In the genomic region with DNA sequence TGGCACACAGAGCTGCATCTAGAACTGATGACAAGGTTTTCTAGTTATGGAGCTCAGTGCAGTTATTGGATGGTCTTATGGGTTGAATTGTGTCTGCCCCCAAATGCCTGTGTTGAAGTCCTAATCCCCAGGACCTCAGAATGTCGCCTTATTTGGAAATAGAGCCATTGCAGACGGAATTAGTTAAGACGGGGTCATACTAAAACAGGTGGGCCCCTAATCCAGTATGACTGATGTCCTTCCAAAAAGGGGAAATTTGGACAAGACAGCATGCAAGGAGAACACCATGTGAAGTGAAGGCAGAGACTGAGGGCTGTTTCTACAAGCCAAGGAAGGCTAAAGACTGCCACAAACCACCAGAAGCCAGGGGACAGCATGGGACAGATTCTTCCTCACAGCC, we compare ENCODE assay signal across 31 cellular contexts.
"Had no signal": no experiment of that assay in that cellular context is flagged by ENCODE, and none has a peak within 500 bp of the region (broad histone marks: within the 10 kb centered on the region; RNA-seq: fewer than 3 reads in every experiment).

No MANE protein-coding gene starts in this region.

- H3K9me3 ChIP-seq: neutrophil, pancreas, psoas muscle, right lobe of liver, suprapubic skin, testis, transverse colon, upper lobe of right lung, uterus had no signal

- ATAC-seq: naive thymus-derived CD8-positive, alpha-beta T cell; natural killer cell treated with Interleukin-12 subunit alpha and Interleukin-12 subunit beta and Interleukin-15 and Interleukin-18, amount 100 ng/mL, for 72 hours; pancreas; psoas muscle; right cardiac atrium; right lobe of liver; stimulated activated memory B cell treated with anti-CD40 and anti-IgM and Interleukin-4, amounts not matched to agents 10 μg/mL and 1 μg/mL and 100 μg/mL, for 72 hours; stimulated activated naive CD8-positive, alpha-beta T cell treated with anti-CD3 and anti-CD28 coated beads, Interleukin-15, amount 100 ng/mL, for 72 hours; stimulated activated naive CD8-positive, alpha-beta T cell treated with anti-CD3 and anti-CD28 coated beads, Interleukin-15, Interleukin-2, amounts not matched to agents 100 U/mL and 50 U/mL, for 24 hours; upper lobe of right lung had no signal

- H3K36me3 Mint-ChIP-seq: natural killer cell treated with Interleukin-12 subunit alpha and Interleukin-12 subunit beta and Interleukin-15 and Interleukin-18, amount 100 ng/mL, for 72 hours; stimulated activated memory B cell treated with anti-CD40 and anti-IgM and Interleukin-4, amounts not matched to agents 10 μg/mL and 1 μg/mL and 100 μg/mL, for 72 hours; type B pancreatic cell had no signal

- H3K4me3 ChIP-seq: pancreas, psoas muscle, right lobe of liver, sigmoid colon, skin epidermis, smooth muscle cell, spleen, suprapubic skin, testis, tibial artery, transverse colon, upper lobe of right lung, uterus had no signal

- H3K27me3 ChIP-seq: neutrophil, pancreas, right lobe of liver, sigmoid colon, spleen, suprapubic skin, testis, tibial artery, transverse colon, upper lobe of right lung, uterus had no signal

- H3K4me2 ChIP-seq: smooth muscle cell had no signal

- H3K4me3 Mint-ChIP-seq: naive thymus-derived CD8-positive, alpha-beta T cell; natural killer cell treated with Interleukin-12 subunit alpha and Interleukin-12 subunit beta and Interleukin-15 and Interleukin-18, amount 100 ng/mL, for 72 hours; nephron progenitor cell; neural crest cell; stimulated activated memory B cell treated with anti-CD40 and anti-IgM and Interleukin-4, amounts not matched to agents 10 μg/mL and 1 μg/mL and 100 μg/mL, for 72 hours; stimulated activated naive CD8-positive, alpha-beta T cell treated with anti-CD3 and anti-CD28 coated beads, Interleukin-15, amount 100 ng/mL, for 72 hours; type B pancreatic cell had no signal

- H3K27ac Mint-ChIP-seq: naive thymus-derived CD8-positive, alpha-beta T cell; natural killer cell treated with Interleukin-12 subunit alpha and Interleukin-12 subunit beta and Interleukin-15 and Interleukin-18, amount 100 ng/mL, for 72 hours; nephron progenitor cell; stimulated activated memory B cell treated with anti-CD40 and anti-IgM and Interleukin-4, amounts not matched to agents 10 μg/mL and 1 μg/mL and 100 μg/mL, for 72 hours; type B pancreatic cell had no signal

- H3K27me3 Mint-ChIP-seq: stimulated activated memory B cell treated with anti-CD40 and anti-IgM and Interleukin-4, amounts not matched to agents 10 μg/mL and 1 μg/mL and 100 μg/mL, for 72 hours; stimulated activated naive CD8-positive, alpha-beta T cell treated with anti-CD3 and anti-CD28 coated beads, Interleukin-15, amount 100 ng/mL, for 72 hours; type B pancreatic cell had no signal

- H3K9me3 Mint-ChIP-seq: natural killer cell treated with Interleukin-12 subunit alpha and Interleukin-12 subunit beta and Interleukin-15 and Interleukin-18, amount 100 ng/mL, for 72 hours had no signal

- H3K4me1 Mint-ChIP-seq: naive thymus-derived CD8-positive, alpha-beta T cell; nephron progenitor cell; neural crest cell; stimulated activated memory B cell treated with anti-CD40 and anti-IgM and Interleukin-4, amounts not matched to agents 10 μg/mL and 1 μg/mL and 100 μg/mL, for 72 hours; stimulated activated naive CD8-positive, alpha-beta T cell treated with anti-CD3 and anti-CD28 coated beads, Interleukin-15, amount 100 ng/mL, for 72 hours had no signal

- H3K4me1 ChIP-seq: pancreas, psoas muscle, right lobe of liver, spleen, suprapubic skin, testis, tibial artery, transverse colon, upper lobe of right lung, uterus had no signal

- H3K27ac ChIP-seq: neutrophil, pancreas, psoas muscle, right lobe of liver, sigmoid colon, skin epidermis, spleen, suprapubic skin, testis, tibial artery, transverse colon, upper lobe of right lung, uterus had no signal

- H3K36me3 ChIP-seq: neutrophil, pancreas, right lobe of liver, sigmoid colon, spleen, suprapubic skin, tibial artery, transverse colon, upper lobe of right lung, uterus had no signal

- DNase-seq: naive thymus-derived CD8-positive, alpha-beta T cell; nephron progenitor cell; nucleus accumbens; pancreas; psoas muscle; right cardiac atrium; right lobe of liver; sigmoid colon; spleen; stimulated activated CD4-positive, alpha-beta T cell treated with anti-CD3 and anti-CD28 coated beads, Interleukin-12 subunit alpha, Interleukin-12 subunit beta, amount 100 ng/mL, for 4 hours; stimulated activated CD4-positive, alpha-beta T cell treated with anti-CD3 and anti-CD28 coated beads, Interleukin-1b, Interleukin-23, amount 100 ng/mL, for 48 hours; stimulated activated CD4-positive, alpha-beta T cell treated with anti-CD3 and anti-CD28 coated beads, Interleukin-4, amount 100 ng/mL, for 1 hour; stimulated activated CD4-positive, alpha-beta T cell treated with anti-CD3 and anti-CD28 coated beads, Interleukin-4, amount 100 ng/mL, for 4 hours; stimulated activated CD8-positive, alpha-beta memory T cell treated with anti-CD3 and anti-CD28 coated beads, Interleukin-4, amount 100 ng/mL, for 48 hours; stimulated activated naive CD4-positive, alpha-beta T cell; stimulated activated naive CD8-positive, alpha-beta T cell treated with anti-CD3 and anti-CD28 coated beads, Interleukin-15, amount 100 ng/mL, for 72 hours; stimulated activated naive CD8-positive, alpha-beta T cell treated with anti-CD3 and anti-CD28 coated beads, Interleukin-15, Interleukin-2, amounts not matched to agents 100 U/mL and 50 U/mL, for 24 hours; substantia nigra; testis; tibial artery; transverse colon; upper lobe of right lung; uterus had no signal
